8 cellular contexts compared by ENCODE assay signal in genomic region chr7:6271091-6271658, GRCh38. TPM values are rescaled to one million over a fixed set of nuclear protein-coding genes. Genes with fewer than 3 reads are reported as not detected.
DNase-seq lines count a peak whose midpoint lies in the region; ATAC-seq and TF ChIP-seq lines count a peak whose summit lies in the region.

No MANE protein-coding gene starts in this region.

- H3K27ac Mint-ChIP-seq in T-cell (peak overlapping the region; percentile 45 to 64), MCF 10A (ENCODE audit: low read depth, unreplicated experiment) (no peak overlapping the region)

- peak; percentile 19 for TF ChIP-seq CTCF in MCF 10A (IDR thresholded peaks at IDR 0.05; ENCODE audit: unreplicated experiment)

- no peak overlapping the region for H3K9ac ChIP-seq in iPS-15b (ENCODE audit: low read depth, low read length)

- CTCF ChIA-PET in T-cell (lab: Charles Lee) (interaction anchor here (0.5 to 1.3 kb wide), 7 partner anchors 15 to 580 kb away, joined by 3 to 5 read pairs (median 3); no protein-coding TSS in a partner anchor), MCF 10A (lab: Yijun Ruan, JAX) (interaction anchor here (0.6 to 1.4 kb wide), 8 partner anchors 10 to 414 kb away, joined by 3 to 8 read pairs (median 4); no protein-coding TSS in a partner anchor)

- H3K4me1 Mint-ChIP-seq in T-cell = peaks cover 19 to 36% (median 19%) of the 10 kb centered on the region in 3 donors
- H3K4me1 Mint-ChIP-seq in MCF 10A (ENCODE audit: insufficient read depth, unreplicated experiment) = peaks cover 24% of the 10 kb centered on the region

- H3K27me3 ChIP-seq in iPS-15b (ENCODE audit: control insufficient read depth, insufficient read depth, low read length) = peaks cover 16% of the 10 kb centered on the region

- no peaks in the 10 kb centered on the region for H3K9me3 ChIP-seq in iPS-15b (ENCODE audit: control insufficient read depth, insufficient read depth, low read length)

- DNase-seq in COR-L47 (lab: John Stamatoyannopoulos, UW) (peak; percentile 38), HT-29 (ENCODE audit: low spot score) (peak; percentile 42), T-cell (peak in 30 of 34 experiments; percentile 7 to 54 (median 30)), MCF 10A (ENCODE audit: unreplicated experiment) (peak; percentile 41), renal cortical epithelial cell (ENCODE audit: low read depth) (peak; percentile 45), COLO668 (lab: John Stamatoyannopoulos, UW; ENCODE audit: unreplicated experiment) (no peak)

- peak; percentile 47 to 74 (median 56) for ATAC-seq in T-cell (replicated peaks in 1 of 4)
- ATAC-seq in GM19324 (IDR thresholded peaks at IDR 0.05; ENCODE audit: low FRiP score, unreplicated experiment) = no peak

- peaks cover 6% of the 10 kb centered on the region for H3K4me1 ChIP-seq in iPS-15b (ENCODE audit: control insufficient read depth, insufficient read depth, low read length)

- no TSS peak for BruUV-seq in MCF 10A (replicated peaks; lab: Mats Ljungman, UMichigan)

- intact Hi-C loops in MCF 10A (cut with micrococcal nuclease) = loop anchor here (2.0 to 5.0 kb wide), 2 partner anchors 52 to 94 kb away; no protein-coding TSS in a partner anchor

- H3K4me3 Mint-ChIP-seq in T-cell = peak overlapping the region; percentile 85 to 92 (median 86)
- peak overlapping the region; percentile 83 for H3K4me3 Mint-ChIP-seq in MCF 10A (ENCODE audit: unreplicated experiment)

- H3K4me3 ChIP-seq in iPS-15b (ENCODE audit: low read depth, low read length) = peak overlapping the region; percentile 74

- H3K27me3 Mint-ChIP-seq in T-cell (peaks cover 0 to 10% of the 10 kb centered on the region in 2 donors), MCF 10A (ENCODE audit: insufficient read depth, unreplicated experiment) (no peaks in the 10 kb centered on the region)

- H3K9me3 Mint-ChIP-seq in T-cell (no peaks in the 10 kb centered on the region), MCF 10A (ENCODE audit: unreplicated experiment) (no peaks in the 10 kb centered on the region)

- H3K36me3 ChIP-seq in iPS-15b (ENCODE audit: control insufficient read depth, insufficient read depth, low read length) = no peaks in the 10 kb centered on the region

- POLR2A ChIA-PET in T-cell (lab: Charles Lee) = interaction anchor here in 1 of 2 donors (0.6 to 1.0 kb wide), 2 partner anchors 13 to 744 kb away, joined by 3 to 5 read pairs; no protein-coding TSS in a partner anchor
- POLR2A ChIA-PET in MCF 10A (lab: Yijun Ruan, JAX) = interaction anchor here (0.6 to 2.9 kb wide), 11 partner anchors 8 to 443 kb away, joined by 3 to 29 read pairs (median 4); no protein-coding TSS in a partner anchor

- H3K36me3 Mint-ChIP-seq in T-cell = no peaks in the 10 kb centered on the region
- no peaks in the 10 kb centered on the region for H3K36me3 Mint-ChIP-seq in MCF 10A (ENCODE audit: insufficient read depth, unreplicated experiment)

RNA-seq across cellular contexts. Expression of gene CYTH3, which starts 1.2 kb away (rescaled TPM):
- 2.9 and 3.1 TPM in 2 replicates for total RNA-seq in HT-29 (2014; rRNA removed; shearing (Covaris generic))
- 10 to 100 TPM in 3 of 5 donors, 1 to 10 TPM in 2; 5.0 to 16.3 (median 12.5) TPM for total RNA-seq in T-cell
- 19.3 and 23.5 TPM in 2 replicates for total RNA-seq in MCF 10A (2022)
- total RNA-seq in renal cortical epithelial cell = 21.2 and 30.0 TPM in 2 replicates
